Comparison of ENCODE assay signal across 20 cellular contexts in genomic region chr6:169345198-169345597, GRCh38.
A peak's percentile ranks its signal among the peaks of the same experiment; 100 is the strongest.
DNase-seq lines count a peak whose midpoint lies in the region; ATAC-seq and TF ChIP-seq lines count a peak whose summit lies in the region.
"Had no signal": no experiment of that assay in that cellular context is flagged by ENCODE, and none has a peak within 500 bp of the region (broad histone marks: within the 10 kb centered on the region; RNA-seq: fewer than 3 reads in every experiment).

No MANE protein-coding gene starts in this region.

- TF ChIP-seq CTCF in fibroblast of mammary gland (conservative IDR thresholded peaks at IDR 0.05; ENCODE audit: control insufficient read depth, insufficient read depth, low read depth, low read length) (no peak), uterus (IDR thresholded peaks at IDR 0.05) (no peak)

- no peak for TF ChIP-seq POLR2A in uterus (IDR thresholded peaks at IDR 0.05)

- no peaks in the 10 kb centered on the region for H3K36me3 ChIP-seq in uterus
- H3K36me3 ChIP-seq: right atrium auricular region, vagina had no signal

- intact Hi-C loops in uterus (cut with DNase I; ENCODE audit: low total_unique reads), result no loop called here
- intact Hi-C loops in left colon (cut with DNase I, micrococcal nuclease), result no loop called here

- H3K4me1 ChIP-seq in uterus, result peaks cover 0 to 4% of the 10 kb centered on the region in 2 donors
- H3K4me1 ChIP-seq: right atrium auricular region had no signal

- peak overlapping the region; percentile 68 for H3K27ac ChIP-seq in uterus
- H3K27ac ChIP-seq: KMS-11, right atrium auricular region, vagina had no signal

- DNase-seq in NCI-H748 (lab: John Stamatoyannopoulos, UW; ENCODE audit: unreplicated experiment) (peak; percentile 26), NCI-H748 treated with DMSO at 0.1 percent for 48 hours (lab: John Stamatoyannopoulos, UW) (no peak), OCI-M1 (lab: John Stamatoyannopoulos, UW) (peak; percentile 82), fibroblast of mammary gland (ENCODE audit: low read depth) (peak; percentile 34), uterus (peak in 1 of 2 donors; percentile 49), left colon (no peak)
- DNase-seq: activated CD8-positive, alpha-beta T cell treated with anti-CD3 and anti-CD28 coated beads for 36 hours; amniotic stem cell; GDM1; naive B cell; NCI-H1436; NCI-H2171 treated with DMSO at 0.1 percent for 48 hours had no signal

- no peaks in the 10 kb centered on the region for H3K9me3 ChIP-seq in uterus
- H3K9me3 ChIP-seq: right atrium auricular region, vagina had no signal

- no peak for ATAC-seq in GM21528 (IDR thresholded peaks at IDR 0.05; ENCODE audit: low FRiP score, unreplicated experiment)
- no peak for ATAC-seq in HG02571 (IDR thresholded peaks at IDR 0.05; ENCODE audit: unreplicated experiment)
- ATAC-seq in left colon, result no peak
- ATAC-seq: activated CD8-positive, alpha-beta T cell treated with anti-CD3 and anti-CD28 coated beads for 36 hours; GM12878; GM23338; Panc1 had no signal

- H3K27me3 ChIP-seq in uterus, result no peaks in the 10 kb centered on the region
- H3K27me3 ChIP-seq: right atrium auricular region, vagina had no signal

- H3K4me3 ChIP-seq in fibroblast of mammary gland (ENCODE audit: control insufficient read depth, low read depth, low read length), result no peak overlapping the region
- no peak overlapping the region for H3K4me3 ChIP-seq in uterus
- H3K4me3 ChIP-seq: GM12878, GM23338, right atrium auricular region, vagina had no signal

Comparison
In these comparisons a context has a peak if more than half of its experiments do, and no peak if none do; other contexts are left out.
1. DNase-seq: peak in NCI-H748 (single experiment), OCI-M1 (single experiment) and fibroblast of mammary gland (single experiment); none in NCI-H748 treated with DMSO at 0.1 percent for 48 hours (single experiment) and left colon (0 of 2).